ENCODE assay signal across 19 cellular contexts in the genomic region with DNA sequence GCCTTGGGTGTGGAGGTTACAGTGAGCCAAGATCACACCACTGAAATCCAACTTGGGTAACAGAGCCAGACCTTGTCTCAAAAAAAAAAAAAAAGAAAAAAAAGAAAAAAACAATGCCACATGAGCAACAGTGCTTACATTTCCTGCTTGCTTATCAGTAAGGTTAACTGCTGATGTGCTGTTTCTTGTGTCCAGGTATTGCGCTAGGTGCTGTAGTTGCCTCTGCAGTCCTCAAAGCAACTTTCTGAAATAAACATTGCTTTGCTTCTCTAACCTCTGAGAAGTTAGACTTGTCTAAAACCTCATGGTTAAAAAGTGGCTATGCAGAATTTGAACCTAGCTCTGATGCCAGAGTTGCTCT. TPM values are rescaled to one million over a fixed set of nuclear protein-coding genes. Genes with fewer than 3 reads are reported as not detected.
DNase-seq lines count a peak whose midpoint lies in the region; ATAC-seq and TF ChIP-seq lines count a peak whose summit lies in the region.
"Had no signal": no experiment of that assay in that cellular context is flagged by ENCODE, and none has a peak within 500 bp of the region (broad histone marks: within the 10 kb centered on the region; RNA-seq: fewer than 3 reads in every experiment).

No MANE protein-coding gene starts in this region.

- H3K27me3 ChIP-seq in right atrium auricular region (no peaks in the 10 kb centered on the region), hepatocyte (no peaks in the 10 kb centered on the region), stomach smooth muscle (ENCODE audit: control insufficient read depth in 1 of 2, insufficient read depth in 2 of 2, low read length in 2 of 2) (no peaks in the 10 kb centered on the region), vagina (no peaks in the 10 kb centered on the region)
- H3K27me3 ChIP-seq: ovary, uterus had no signal

- H3K9ac ChIP-seq in stomach smooth muscle (ENCODE audit: low read length in 2 of 2): no peak overlapping the region

- H3K9me3 ChIP-seq in right atrium auricular region (no peaks in the 10 kb centered on the region), hepatocyte (ENCODE audit: low read depth) (no peaks in the 10 kb centered on the region), stomach smooth muscle (ENCODE audit: control insufficient read depth in 2 of 2, low read length in 2 of 2) (no peaks in the 10 kb centered on the region), vagina (no peaks in the 10 kb centered on the region)
- H3K9me3 ChIP-seq: ovary, uterus had no signal

- no peaks in the 10 kb centered on the region for H4K20me1 ChIP-seq in hepatocyte (ENCODE audit: insufficient read depth, poor library complexity, severe bottlenecking)

- H3K4me1 ChIP-seq in right atrium auricular region (peaks cover 0 to 7% of the 10 kb centered on the region in 2 donors), hepatocyte (ENCODE audit: insufficient read depth) (no peaks in the 10 kb centered on the region), stomach smooth muscle (ENCODE audit: control insufficient read depth, insufficient read depth, low read length) (peaks cover 50% of the 10 kb centered on the region), vagina (no peaks in the 10 kb centered on the region)
- H3K4me1 ChIP-seq: uterus had no signal

- H3K36me3 ChIP-seq in right atrium auricular region: peaks cover 65% of the 10 kb centered on the region
- no peaks in the 10 kb centered on the region for H3K36me3 ChIP-seq in hepatocyte (replicated peaks; ENCODE audit: insufficient read depth, low read depth)
- peaks cover 25 to 34% of the 10 kb centered on the region in 2 donors for H3K36me3 ChIP-seq in stomach smooth muscle (ENCODE audit: control insufficient read depth in 2 of 2, insufficient read depth in 2 of 2, low read length in 2 of 2)
- H3K36me3 ChIP-seq in vagina: peaks cover 0 to 84% of the 10 kb centered on the region in 2 donors
- H3K36me3 ChIP-seq: ovary, uterus had no signal

- no peak for TF ChIP-seq CTCF in right atrium auricular region (IDR thresholded peaks at IDR 0.05)
- TF ChIP-seq CTCF in NB4 (IDR thresholded peaks at IDR 0.05; ENCODE audit: low read depth, low read length): no peak
- TF ChIP-seq CTCF in hepatocyte (IDR thresholded peaks at IDR 0.05; ENCODE audit: poor library complexity): no peak
- no peak for TF ChIP-seq CTCF in vagina (IDR thresholded peaks at IDR 0.05)

- 97% methylated on average over 1 of the region's 1 CpG for WGBS in hepatocyte (ENCODE audit: low lambda C conversion rate, missing lambda C conversion rate)

- H3K4me3 ChIP-seq in right atrium auricular region: no peak overlapping the region
- no peak overlapping the region for H3K4me3 ChIP-seq in NB4 (ENCODE audit: low read depth, low read length)
- no peak overlapping the region for H3K4me3 ChIP-seq in hepatocyte
- H3K4me3 ChIP-seq in stomach smooth muscle (ENCODE audit: low read length in 2 of 2): no peak overlapping the region
- no peak overlapping the region for H3K4me3 ChIP-seq in vagina
- H3K4me3 ChIP-seq: lung, ovary, uterus had no signal

- no peaks in the 10 kb centered on the region for H3K9me2 ChIP-seq in hepatocyte (replicated peaks; ENCODE audit: insufficient read depth)

- no peak overlapping the region for H2AFZ ChIP-seq in hepatocyte

- H3K79me2 ChIP-seq in hepatocyte: peaks cover 4% of the 10 kb centered on the region

- DNase-seq in right atrium auricular region (ENCODE audit: low spot score) (no peak), left ventricle myocardium superior (no peak), NB4 (ENCODE audit: low read depth) (peak; percentile 42), hepatocyte (ENCODE audit: low spot score) (no peak), vagina (ENCODE audit: extremely low spot score in 2 of 2) (no peak), cerebellar nuclear complex (lab: John Stamatoyannopoulos, UW) (no peak), mesenteric fat pad (ENCODE audit: low spot score) (no peak)
- DNase-seq: activated CD4-positive, alpha-beta memory T cell treated with anti-CD3 and anti-CD28 coated beads, Interleukin-2, amount 10 ng/mL, durations not matched to agents 7 days and 5 days; CD4-positive, alpha-beta memory T cell; DMS53; endodermal cell; NCI-H1417 treated with DMSO at 0.1 percent for 48 hours; NCI-H526 treated with DMSO at 0.1 percent for 48 hours; stimulated activated CD4-positive, alpha-beta T cell treated with anti-CD3 and anti-CD28 coated beads, Interleukin-2, amount 100 ng/mL, for 24 hours; uterus had no signal

- TF ChIP-seq POLR2A in NB4 (IDR thresholded peaks at IDR 0.05; ENCODE audit: extremely low read depth, insufficient read length) (no peak), vagina (IDR thresholded peaks at IDR 0.05) (no peak)

- peak overlapping the region; percentile 74 to 88 for H3K27ac ChIP-seq in right atrium auricular region
- peak overlapping the region; percentile 52 for H3K27ac ChIP-seq in hepatocyte
- peak overlapping the region; percentile 69 for H3K27ac ChIP-seq in stomach smooth muscle (ENCODE audit: low read length)
- no peak overlapping the region for H3K27ac ChIP-seq in vagina
- H3K27ac ChIP-seq: ovary, uterus had no signal

- ATAC-seq in left ventricle myocardium superior: no peak
- ATAC-seq: WTC11 had no signal

- H3K4me2 ChIP-seq in hepatocyte: no peak overlapping the region

- intact Hi-C loops in left ventricle myocardium superior (cut with micrococcal nuclease): no loop called here
- intact Hi-C loops in vagina (cut with DNase I): no loop called here

RNA-seq across cellular contexts. Expression of a gene that starts 24.7 kb away (rescaled TPM):
- total RNA-seq in right atrium auricular region (10 to 100 TPM; 15.9 to 32.5 TPM), left ventricle myocardium superior (19.9 TPM), hepatocyte (37.0 and 53.3 TPM in 2 replicates), vagina (30.2 TPM), mesenteric fat pad (26.3 TPM)
- polyA plus RNA-seq in hepatocyte: 40.2 and 42.2 TPM in 2 replicates
